ENCODE assay signal across 19 cellular contexts in genomic region chr20:1539816-1540215, GRCh38. TPM values are rescaled to one million over a fixed set of nuclear protein-coding genes. Genes with fewer than 3 reads are reported as not detected.
A peak's percentile ranks its signal among the peaks of the same experiment; 100 is the strongest.
DNase-seq lines count a peak whose midpoint lies in the region; ATAC-seq and TF ChIP-seq lines count a peak whose summit lies in the region.
"Had no signal": no experiment of that assay in that cellular context is flagged by ENCODE, and none has a peak within 500 bp of the region (broad histone marks: within the 10 kb centered on the region; RNA-seq: fewer than 3 reads in every experiment).

No MANE protein-coding gene starts in this region.

- POLR2A ChIA-PET in PC-3 (lab: Charles Lee; ENCODE audit: unreplicated experiment): no interaction called here
- POLR2A ChIA-PET in activated CD8-positive, alpha-beta T cell treated with anti-CD3 and anti-CD28 coated beads for 36 hours (lab: Charles Lee): no interaction called here

- no peaks in the 10 kb centered on the region for H3K27me3 ChIP-seq in PC-3 (ENCODE audit: low read length)
- H3K27me3 ChIP-seq: BE2C had no signal

- H3K4me1 Mint-ChIP-seq in memory B cell: peaks cover 32% of the 10 kb centered on the region
- peaks cover 8% of the 10 kb centered on the region for H3K4me1 Mint-ChIP-seq in activated CD8-positive, alpha-beta T cell treated with anti-CD3 and anti-CD28 coated beads for 36 hours (ENCODE audit: low read depth)

- H3K9me3 ChIP-seq in PC-3 (ENCODE audit: low read length): no peaks in the 10 kb centered on the region
- H3K9me3 ChIP-seq: BE2C, HAP-1 had no signal

- DNase-seq in ELR (ENCODE audit: low read depth) (peak; percentile 8), PC-3 (no peak), epithelial cell of proximal tubule (ENCODE audit: low read depth) (peak; percentile 22), memory B cell (ENCODE audit: low spot score in 2 of 2) (no peak), SHP77 (lab: John Stamatoyannopoulos, UW) (no peak)
- no peak for DNase-seq in activated CD8-positive, alpha-beta T cell treated with anti-CD3 and anti-CD28 coated beads for 36 hours
- DNase-seq: BE2C; CD8-positive, alpha-beta T cell; COR-L47; DMS153; DMS79 treated with DMSO at 0.1 percent for 48 hours; EL; GDM1 had no signal

- intact Hi-C loops in PC-3 (cut with micrococcal nuclease): no loop called here
- intact Hi-C loops in activated CD8-positive, alpha-beta T cell treated with anti-CD3 and anti-CD28 coated beads for 36 hours (cut with micrococcal nuclease): loop anchor here (10.0 kb wide), 1 partner anchor 195 kb away; no protein-coding TSS in a partner anchor

- H3K4me3 Mint-ChIP-seq in memory B cell: no peak overlapping the region
- no peak overlapping the region for H3K4me3 Mint-ChIP-seq in activated CD8-positive, alpha-beta T cell treated with anti-CD3 and anti-CD28 coated beads for 36 hours
- H3K4me3 Mint-ChIP-seq: CD8-positive, alpha-beta T cell had no signal

- peak overlapping the region; percentile 24; the same call in 1 of the 2 replicates for H2AFZ ChIP-seq in PC-3 (ENCODE audit: low read length)

- H3K9me3 Mint-ChIP-seq in memory B cell: peaks cover 5% of the 10 kb centered on the region
- H3K9me3 Mint-ChIP-seq in activated CD8-positive, alpha-beta T cell treated with anti-CD3 and anti-CD28 coated beads for 36 hours: peaks cover 7% of the 10 kb centered on the region

- H3F3A ChIP-seq in PC-3 (ENCODE audit: low read length, unreplicated experiment): no peaks in the 10 kb centered on the region

- H3K4me3 ChIP-seq in PC-3 (ENCODE audit: low read length) (no peak overlapping the region), epithelial cell of proximal tubule (ENCODE audit: low read depth, low read length) (no peak overlapping the region)
- H3K4me3 ChIP-seq: A549, HAP-1 had no signal

- H3K79me2 ChIP-seq in PC-3 (ENCODE audit: low read length): no peaks in the 10 kb centered on the region

- H3K4me2 ChIP-seq in PC-3 (ENCODE audit: low read length): no peak overlapping the region
- H3K4me2 ChIP-seq: A549 had no signal

- no peak overlapping the region for H3K27ac ChIP-seq in PC-3 (ENCODE audit: low read length)
- H3K27ac ChIP-seq: A549, C4-2B had no signal

- H3K27me3 Mint-ChIP-seq in memory B cell: no peaks in the 10 kb centered on the region
- no peaks in the 10 kb centered on the region for H3K27me3 Mint-ChIP-seq in activated CD8-positive, alpha-beta T cell treated with anti-CD3 and anti-CD28 coated beads for 36 hours

- BruUV-seq in PC-3 (replicated peaks; lab: Mats Ljungman, UMichigan): no TSS peak

- H3K36me3 Mint-ChIP-seq in memory B cell: peaks cover 3% of the 10 kb centered on the region
- no peaks in the 10 kb centered on the region for H3K36me3 Mint-ChIP-seq in activated CD8-positive, alpha-beta T cell treated with anti-CD3 and anti-CD28 coated beads for 36 hours (ENCODE audit: low read depth)
- H3K36me3 Mint-ChIP-seq: CD8-positive, alpha-beta T cell had no signal

- H3K27ac Mint-ChIP-seq in memory B cell: peak overlapping the region; percentile 45
- H3K27ac Mint-ChIP-seq in activated CD8-positive, alpha-beta T cell treated with anti-CD3 and anti-CD28 coated beads for 36 hours: no peak overlapping the region
- H3K27ac Mint-ChIP-seq: CD8-positive, alpha-beta T cell had no signal

- no peaks in the 10 kb centered on the region for H3K4me1 ChIP-seq in PC-3 (ENCODE audit: insufficient read depth, low read length)
- H3K4me1 ChIP-seq: A549, BE2C, HAP-1 had no signal

- no peaks in the 10 kb centered on the region for H3K9me2 ChIP-seq in PC-3 (replicated peaks; ENCODE audit: low read length)

- TF ChIP-seq CTCF in PC-3 (conservative IDR thresholded peaks at IDR 0.05; ENCODE audit: low read depth, low read length) (no peak), epithelial cell of proximal tubule (conservative IDR thresholded peaks at IDR 0.05; ENCODE audit: low read depth, low read length) (no peak)
- TF ChIP-seq CTCF in activated CD8-positive, alpha-beta T cell treated with anti-CD3 and anti-CD28 coated beads for 36 hours (IDR thresholded peaks at IDR 0.05): no peak

- CTCF ChIA-PET in PC-3 (lab: Charles Lee): no interaction called here
- CTCF ChIA-PET in activated CD8-positive, alpha-beta T cell treated with anti-CD3 and anti-CD28 coated beads for 36 hours (lab: Charles Lee): interaction anchor here (1.2 to 2.6 kb wide), 3 partner anchors 30 to 237 kb away, joined by 4 to 10 read pairs (median 4); no protein-coding TSS in a partner anchor

- no peaks in the 10 kb centered on the region for H3K36me3 ChIP-seq in PC-3 (ENCODE audit: low read depth, low read length)
- H3K36me3 ChIP-seq: BE2C, HAP-1 had no signal

- no peaks in the 10 kb centered on the region for H4K20me1 ChIP-seq in PC-3 (ENCODE audit: low read length)

- no peak overlapping the region for H3K9ac ChIP-seq in PC-3 (ENCODE audit: low read length)

- ATAC-seq in PC-3 (no peak), memory B cell (ENCODE audit: low read depth) (no peak), HG03095 (IDR thresholded peaks at IDR 0.05; ENCODE audit: unreplicated experiment) (no peak), HG02840 (IDR thresholded peaks at IDR 0.05; ENCODE audit: low FRiP score, unreplicated experiment) (no peak)
- ATAC-seq in activated CD8-positive, alpha-beta T cell treated with anti-CD3 and anti-CD28 coated beads for 36 hours: no peak
- ATAC-seq: A549; CD8-positive, alpha-beta T cell had no signal

RNA-seq across cellular contexts. Expression of gene SIRPD, which starts 17.7 kb away (rescaled TPM):
- total RNA-seq in PC-3 (2014; rRNA removed) (0.18 and 0.23 TPM in 2 replicates), epithelial cell of proximal tubule (0.51 TPM in 1 of 2 replicates, not detected in the other)
- total RNA-seq in activated CD8-positive, alpha-beta T cell treated with anti-CD3 and anti-CD28 coated beads for 36 hours: not detected
- total RNA-seq: CD8-positive, alpha-beta T cell; H1 had no signal

RNA-seq across cellular contexts. Expression of gene SIRPB2, which starts 48.6 kb away (rescaled TPM):
- total RNA-seq in PC-3 (2014; rRNA removed) (0.52 and 2.1 TPM in 2 replicates), epithelial cell of proximal tubule (0.29 TPM in 1 of 2 replicates, not detected in the other)
- not detected for total RNA-seq in activated CD8-positive, alpha-beta T cell treated with anti-CD3 and anti-CD28 coated beads for 36 hours
- total RNA-seq: CD8-positive, alpha-beta T cell had no signal

Comparison
In these comparisons a context has a peak if more than half of its experiments do, and no peak if none do; other contexts are left out.
1. DNase-seq: peak in ELR (single experiment) and epithelial cell of proximal tubule (single experiment); none in PC-3 (single experiment), memory B cell (0 of 2), activated CD8-positive, alpha-beta T cell treated with anti-CD3 and anti-CD28 coated beads for 36 hours (single experiment) and SHP77 (0 of 2).